8 cellular contexts compared by ENCODE assay signal in the genomic region with DNA sequence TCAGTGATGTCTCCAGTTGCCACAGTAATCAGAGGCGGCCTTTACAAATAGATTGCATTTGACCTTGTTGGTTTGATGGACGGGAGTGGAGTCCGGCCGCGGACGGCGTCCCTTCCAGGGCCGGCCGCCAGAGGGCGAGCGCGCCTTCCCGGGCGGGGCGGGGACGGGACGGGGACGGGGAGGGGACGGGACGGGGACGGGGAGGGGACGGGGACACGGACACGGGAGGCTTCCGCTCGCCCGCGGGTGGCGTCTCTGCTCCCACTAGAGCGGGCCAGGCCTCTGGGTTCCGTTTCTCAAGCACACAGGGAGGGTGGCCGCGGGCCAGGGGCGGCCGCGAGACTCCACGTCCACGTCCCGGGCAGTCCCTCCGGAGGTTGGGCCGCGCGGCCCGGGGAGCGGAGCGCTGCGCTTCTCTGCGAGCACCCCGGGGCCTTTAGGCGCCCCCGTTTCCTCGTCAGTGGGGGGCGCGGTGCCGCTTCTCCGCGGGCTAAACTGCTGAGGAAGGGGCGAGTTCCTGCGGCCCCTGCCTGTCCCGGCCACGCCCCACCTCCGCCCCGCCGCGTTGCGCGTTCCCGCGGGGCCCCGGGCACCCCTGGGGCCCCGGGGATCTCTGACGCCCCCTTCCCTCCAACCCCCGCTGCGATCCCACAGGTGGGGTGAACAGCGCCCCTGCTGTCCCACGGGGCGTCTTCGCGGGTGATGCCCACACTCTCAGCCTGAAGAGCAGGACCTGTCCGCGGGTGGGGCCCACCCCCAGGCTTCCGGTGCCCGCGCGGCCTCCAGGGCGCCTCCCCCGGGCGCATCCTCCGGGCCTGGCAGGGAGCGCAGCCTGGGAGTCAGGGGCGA.
DNase-seq lines count a peak whose midpoint lies in the region; ATAC-seq and TF ChIP-seq lines count a peak whose summit lies in the region.

No MANE protein-coding gene starts in this region.

- intact Hi-C loops in right lobe of liver (cut with DNase I): no loop called here

- TF ChIP-seq CTCF in coronary artery (IDR thresholded peaks at IDR 0.05) (peak; percentile 73), right lobe of liver (IDR thresholded peaks at IDR 0.05) (peak; percentile 55 to 79 (median 67))

- H3K4me1 ChIP-seq in right lobe of liver: peaks cover 0 to 4% (median 0%) of the 10 kb centered on the region in 4 donors

- 0% methylated on average over 2 of the region's 91 CpGs for WGBS in right lobe of liver (ENCODE audit: insufficient coverage, low coverage, low lambda C conversion rate, missing lambda C conversion rate)

- ATAC-seq in HG03520 (IDR thresholded peaks at IDR 0.05; ENCODE audit: unreplicated experiment) (peak; percentile 45), right lobe of liver (peak; percentile 89 to 93 (median 92)), HG02623 (IDR thresholded peaks at IDR 0.05; ENCODE audit: unreplicated experiment) (no peak)

- H3K27ac ChIP-seq in coronary artery (peak overlapping the region in 1 of 2 donors; percentile 64), right lobe of liver (peak overlapping the region in 2 of 3 donors; percentile 62 to 72)

- DNase-seq in NCI-H2227 (lab: John Stamatoyannopoulos, UW; ENCODE audit: unreplicated experiment): peak; percentile 38
- no peak for DNase-seq in NCI-H2227 treated with DMSO at 0.1 percent for 48 hours (lab: John Stamatoyannopoulos, UW)
- peak; percentile 71 to 73 for DNase-seq in activated CD4-positive, alpha-beta T cell treated with anti-CD3 and anti-CD28 coated beads for 4 hours
- DNase-seq in coronary artery (ENCODE audit: low spot score): no peak
- peak; percentile 79 to 86 (median 80) for DNase-seq in right lobe of liver
- peak; percentile 29 to 73 (median 57) for DNase-seq in stimulated activated CD4-positive, alpha-beta T cell treated with anti-CD3 and anti-CD28 coated beads, TNF-alpha, amount 100 ng/mL, for 1 hour (ENCODE audit: low read depth in 3 of 3, low spot score in 1 of 3)

- H3K4me3 ChIP-seq in coronary artery (peak overlapping the region; percentile 73), right lobe of liver (peak overlapping the region; percentile 55 to 76 (median 64))

- H3K27me3 ChIP-seq in right lobe of liver: no peaks in the 10 kb centered on the region

- TF ChIP-seq POLR2A in right lobe of liver (IDR thresholded peaks at IDR 0.05): peak; percentile 18

- H3K36me3 ChIP-seq in right lobe of liver: no peaks in the 10 kb centered on the region

- no peaks in the 10 kb centered on the region for H3K9me3 ChIP-seq in right lobe of liver

Comparison
In these comparisons a context has a peak if more than half of its experiments do, and no peak if none do; other contexts are left out.
1. DNase-seq: peak in NCI-H2227 (single experiment), activated CD4-positive, alpha-beta T cell treated with anti-CD3 and anti-CD28 coated beads for 4 hours (2 of 2), right lobe of liver (3 of 3) and stimulated activated CD4-positive, alpha-beta T cell treated with anti-CD3 and anti-CD28 coated beads, TNF-alpha, amount 100 ng/mL, for 1 hour (3 of 3); none in NCI-H2227 treated with DMSO at 0.1 percent for 48 hours (single experiment) and coronary artery (single experiment).